In the genomic region with DNA sequence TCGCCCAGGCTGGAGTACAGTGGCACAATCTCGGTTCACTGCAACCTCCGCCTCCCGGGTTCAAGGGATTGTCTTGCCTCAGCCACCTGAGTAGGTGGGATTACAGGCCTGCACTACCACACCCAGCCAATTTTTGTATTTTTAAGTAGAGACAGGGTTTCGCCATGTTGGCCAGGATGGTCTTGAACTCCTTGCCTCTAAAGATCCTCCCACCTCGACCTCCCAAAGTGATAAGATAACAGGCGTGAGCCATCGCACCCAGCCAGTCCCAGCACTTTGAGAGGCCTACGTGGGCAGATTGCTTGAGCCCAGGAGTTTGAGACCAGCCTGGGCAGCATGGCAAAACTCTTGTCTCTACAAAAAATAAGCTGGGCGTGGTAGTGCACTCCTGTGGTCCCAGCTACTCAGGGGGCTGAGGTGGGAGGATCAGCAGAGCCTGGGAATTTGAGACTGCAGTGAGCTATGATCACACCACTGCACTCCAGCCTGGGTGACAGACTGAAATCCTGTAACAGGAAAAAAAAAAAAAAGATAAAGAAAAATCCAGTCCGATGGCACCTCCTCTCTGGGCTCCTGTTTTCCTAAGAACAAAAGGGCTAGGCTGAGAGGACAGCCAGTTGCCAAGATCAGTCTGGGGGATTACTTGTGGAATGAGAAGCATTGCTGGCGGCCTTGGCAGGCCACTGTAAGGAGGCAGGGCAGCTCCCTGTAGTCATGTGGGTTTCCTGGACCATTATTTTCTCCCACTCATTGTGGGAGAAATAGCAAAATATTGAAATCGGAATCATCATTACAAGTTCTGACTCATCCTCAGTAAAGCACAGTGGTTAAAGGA, we compare ENCODE assay signal across 11 cellular contexts. TPM values are rescaled to one million over a fixed set of nuclear protein-coding genes. Genes with fewer than 3 reads are reported as not detected.
DNase-seq lines count a peak whose midpoint lies in the region; ATAC-seq, FAIRE-seq and TF ChIP-seq lines count a peak whose summit lies in the region.
"Had no signal": no experiment of that assay in that cellular context is flagged by ENCODE, and none has a peak within 500 bp of the region (broad histone marks: within the 10 kb centered on the region; RNA-seq: fewer than 3 reads in every experiment).

No MANE protein-coding gene starts in this region.

- peak; percentile 67 for FAIRE-seq in RCC 7860 (lab: Jason Lieb, UNC)

- TF ChIP-seq CTCF in GM10248 (IDR thresholded peaks at IDR 0.05; ENCODE audit: control extremely low read depth, extremely low read depth, low read depth, missing control alignments) = no peak

- ATAC-seq in esophagus mucosa = peak; percentile 39
- no peak for ATAC-seq in HG02885 (IDR thresholded peaks at IDR 0.05; ENCODE audit: poor library complexity, unreplicated experiment)
- ATAC-seq: activated CD8-positive, alpha-beta memory T cell treated with anti-CD3 and anti-CD28 coated beads, Interleukin-2, amount 10 ng/mL, durations not matched to agents 7 days and 5 days; stimulated activated naive B cell treated with anti-CD40 and anti-IgM and Interleukin-4, amounts not matched to agents 10 μg/mL and 1 μg/mL and 100 μg/mL, for 72 hours had no signal

- DNase-seq in GM03348 (ENCODE audit: low spot score) (peak; percentile 86), RCC 7860 (ENCODE audit: low spot score) (peak; percentile 72), pons (ENCODE audit: low spot score) (peak; percentile 33), GM10248 (ENCODE audit: extremely low spot score) (no peak), NCI-H526 treated with DMSO at 0.1 percent for 48 hours (lab: John Stamatoyannopoulos, UW) (no peak)
- no peak for DNase-seq in stimulated activated CD4-positive, alpha-beta T cell treated with anti-CD3 and anti-CD28 coated beads, Interleukin-4, amount 100 ng/mL, for 4 hours
- DNase-seq: activated CD8-positive, alpha-beta memory T cell treated with anti-CD3 and anti-CD28 coated beads, Interleukin-2, amount 10 ng/mL, durations not matched to agents 7 days and 5 days; NCI-H2029 treated with DMSO at 0.1 percent for 48 hours; stimulated activated naive B cell treated with anti-CD40 and anti-IgM and Interleukin-4, amounts not matched to agents 10 μg/mL and 1 μg/mL and 100 μg/mL, for 72 hours had no signal

- CTCF ChIA-PET in GM10248 (lab: Yijun Ruan, JAX) = no interaction called here

- POLR2A ChIA-PET in GM10248 (lab: Yijun Ruan, JAX) = interaction anchor here (0.6 kb wide), 1 partner anchor 42 kb away, joined by 3 read pairs; no protein-coding TSS in a partner anchor

RNA-seq across cellular contexts. Expression of a gene that starts 3.0 kb away (rescaled TPM):
- 0.64 TPM for total RNA-seq in esophagus mucosa

RNA-seq across cellular contexts. Expression of a gene that starts 34.1 kb away (rescaled TPM):
- not detected for total RNA-seq in esophagus mucosa
- total RNA-seq: activated CD8-positive, alpha-beta memory T cell treated with anti-CD3 and anti-CD28 coated beads, Interleukin-2, amount 10 ng/mL, durations not matched to agents 7 days and 5 days had no signal

Comparison
In these comparisons a context has a peak if more than half of its experiments do, and no peak if none do; other contexts are left out.
1. DNase-seq: peak in GM03348 (single experiment), RCC 7860 (single experiment) and pons (single experiment); none in GM10248 (single experiment), stimulated activated CD4-positive, alpha-beta T cell treated with anti-CD3 and anti-CD28 coated beads, Interleukin-4, amount 100 ng/mL, for 4 hours (0 of 2) and NCI-H526 treated with DMSO at 0.1 percent for 48 hours (single experiment).